Comparison of ENCODE assay signal across 1 cellular context in the genomic region with DNA sequence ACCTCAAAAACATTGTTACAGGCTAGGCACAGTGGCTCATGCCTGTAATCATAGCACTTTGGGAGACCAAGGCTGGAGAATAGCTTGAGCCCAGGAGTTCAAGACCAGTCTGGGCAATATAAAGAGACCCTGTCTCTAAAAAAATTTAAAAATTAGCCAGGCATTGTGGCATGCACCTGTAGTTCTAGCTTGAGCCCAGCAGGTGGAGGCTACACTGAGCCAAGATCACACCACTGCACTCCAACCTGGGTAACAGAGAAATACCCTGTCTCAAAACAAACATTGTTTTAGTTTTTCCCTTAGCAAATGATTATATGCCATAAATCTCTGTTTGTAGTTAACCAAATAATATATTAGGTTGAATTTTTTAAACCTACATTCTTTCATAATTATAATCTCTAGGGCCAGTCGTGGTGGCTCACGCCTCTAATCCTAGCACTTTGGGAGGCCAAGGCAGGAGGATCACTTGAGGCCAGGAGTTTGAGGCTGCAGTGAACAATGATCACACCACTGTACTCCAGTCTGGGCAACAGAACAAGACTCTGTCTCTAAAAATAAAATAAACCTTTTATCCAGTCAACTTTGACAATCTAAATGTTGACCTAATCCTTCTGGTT.
TF ChIP-seq lines count a peak whose summit lies in the region.

No MANE protein-coding gene starts in this region.

TF ChIP-seq in GM23338, 12 proteins besides CTCF, POLR2A, EP300 and RAD21:
- TF ChIP-seq ZNF462 (CRISPR knock-in tag; IDR thresholded peaks at IDR 0.05) (no peak), ZNF114 (CRISPR knock-in tag; IDR thresholded peaks at IDR 0.05) (no peak), NANOG (IDR thresholded peaks at IDR 0.05; ENCODE audit: borderline replicate concordance) (no peak), EZH2phosphoT487 (IDR thresholded peaks at IDR 0.05; ENCODE audit: unreplicated experiment) (no peak), STAT1 (IDR thresholded peaks at IDR 0.05; ENCODE audit: unreplicated experiment) (no peak)
